In the genomic region with DNA sequence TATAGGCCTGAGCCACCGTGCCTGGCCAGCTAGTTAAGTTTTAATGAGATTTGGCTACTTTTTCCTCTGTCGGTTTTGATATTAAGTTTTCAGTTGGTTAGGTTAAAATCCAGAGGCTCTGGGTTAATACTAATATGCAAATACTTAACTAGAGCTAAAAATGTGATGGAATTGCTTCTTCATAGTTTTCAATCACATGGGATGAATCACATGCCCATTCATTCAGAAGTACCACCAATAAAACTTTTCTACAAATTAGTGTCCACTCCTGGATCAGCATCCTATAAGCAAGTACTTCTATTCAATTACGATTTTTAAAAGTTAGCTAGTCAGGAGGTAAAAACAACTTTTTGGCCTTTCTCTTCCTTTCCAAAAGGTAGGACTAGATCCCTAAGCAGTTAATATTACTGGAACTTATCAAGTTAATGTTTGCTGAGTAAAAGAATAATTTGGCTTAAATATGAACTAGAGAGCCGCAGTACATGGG, we compare ENCODE assay signal across 10 cellular contexts. TPM values are rescaled to one million over a fixed set of nuclear protein-coding genes. Genes with fewer than 3 reads are reported as not detected.
A peak's percentile ranks its signal among the peaks of the same experiment; 100 is the strongest.
DNase-seq lines count a peak whose midpoint lies in the region; ATAC-seq and TF ChIP-seq lines count a peak whose summit lies in the region.
"Had no signal": no experiment of that assay in that cellular context is flagged by ENCODE, and none has a peak within 500 bp of the region (broad histone marks: within the 10 kb centered on the region; RNA-seq: fewer than 3 reads in every experiment).

No MANE protein-coding gene starts in this region.

- POLR2A ChIA-PET in Panc1 (lab: Charles Lee) = no interaction called here

- intact Hi-C loops in Panc1 (cut with micrococcal nuclease; ENCODE audit: unreplicated experiment) = no loop called here

- in situ Hi-C loops in Panc1 (cut with HindIII; ENCODE audit: low pct_unique_long_range_greater_than_20kb, low sequenced_read_pairs) = no loop called here

- peak overlapping the region in 1 of 2 experiments; percentile 48; a peak in 1 of 4 replicates for H3K4me3 ChIP-seq in Panc1 (ENCODE audit: low read depth in 2 of 2, low read length in 2 of 2)
- H3K4me3 ChIP-seq in thoracic aorta = peak overlapping the region; percentile 72

- H3K27ac ChIP-seq in Panc1 (ENCODE audit: low read length) (no peak overlapping the region), epithelial cell of prostate (peak overlapping the region; percentile 77), thoracic aorta (peak overlapping the region; percentile 77 to 83)

- H3K9me3 ChIP-seq in Panc1 (ENCODE audit: control insufficient read depth, insufficient read depth, low read depth, low read length) = no peaks in the 10 kb centered on the region
- H3K9me3 ChIP-seq in thoracic aorta = no peaks in the 10 kb centered on the region

- H3K27me3 ChIP-seq in Panc1 (ENCODE audit: control insufficient read depth, insufficient read depth, low read length) (no peaks in the 10 kb centered on the region), thoracic aorta (replicated peaks; ENCODE audit: insufficient read depth) (no peaks in the 10 kb centered on the region)

- no peaks in the 10 kb centered on the region for H3K9me3 Mint-ChIP-seq in mesothelial cell of epicardium
- H3K9me3 Mint-ChIP-seq: activated naive CD4-positive, alpha-beta T cell treated with anti-CD3 and anti-CD28 coated beads, Interleukin-2, amount 50 U/mL, for 24 hours had no signal

- H3K36me3 Mint-ChIP-seq in mesothelial cell of epicardium = peaks cover 7% of the 10 kb centered on the region

- H3K4me3 Mint-ChIP-seq in mesothelial cell of epicardium = peak overlapping the region; percentile 52
- H3K4me3 Mint-ChIP-seq: activated CD8-positive, alpha-beta memory T cell treated with anti-CD3 and anti-CD28 coated beads, Interleukin-2, amount 10 ng/mL, durations not matched to agents 7 days and 5 days; activated naive CD4-positive, alpha-beta T cell treated with anti-CD3 and anti-CD28 coated beads, Interleukin-2, amount 50 U/mL, for 24 hours had no signal

- H3K27me3 Mint-ChIP-seq in mesothelial cell of epicardium (ENCODE audit: low read depth) = no peaks in the 10 kb centered on the region
- H3K27me3 Mint-ChIP-seq: activated CD8-positive, alpha-beta memory T cell treated with anti-CD3 and anti-CD28 coated beads, Interleukin-2, amount 10 ng/mL, durations not matched to agents 7 days and 5 days; activated naive CD4-positive, alpha-beta T cell treated with anti-CD3 and anti-CD28 coated beads, Interleukin-2, amount 50 U/mL, for 24 hours had no signal

- CTCF ChIA-PET in Panc1 (lab: Charles Lee) = interaction anchor here (0.7 kb wide), 1 partner anchor 181 kb away, joined by 5 read pairs; no protein-coding TSS in a partner anchor

- DNase-seq in Panc1 (ENCODE audit: low read depth, low spot score) (no peak), epithelial cell of prostate (ENCODE audit: low read depth, low spot score) (no peak), mesothelial cell of epicardium (ENCODE audit: low spot score in 2 of 2, unreplicated experiment in 2 of 2) (no peak), thoracic aorta (ENCODE audit: low spot score) (no peak), HuH-7.5 (ENCODE audit: low spot score) (no peak)
- DNase-seq: activated CD8-positive, alpha-beta memory T cell treated with anti-CD3 and anti-CD28 coated beads, Interleukin-2, amount 10 ng/mL, durations not matched to agents 7 days and 5 days; T1000 had no signal

- H3K4me1 ChIP-seq in Panc1 (ENCODE audit: control insufficient read depth, insufficient read depth, low read length) = no peaks in the 10 kb centered on the region; the same call in 1 of the 2 replicates
- H3K4me1 ChIP-seq in thoracic aorta (ENCODE audit: control insufficient read depth in 1 of 2, low read depth in 2 of 2) = peaks cover 11 to 30% of the 10 kb centered on the region in 2 donors

- BruUV-seq in Panc1 (replicated peaks; lab: Mats Ljungman, UMichigan) = TSS peak; percentile 49

- peak overlapping the region; percentile 92 for H3K27ac Mint-ChIP-seq in mesothelial cell of epicardium
- H3K27ac Mint-ChIP-seq: activated CD8-positive, alpha-beta memory T cell treated with anti-CD3 and anti-CD28 coated beads, Interleukin-2, amount 10 ng/mL, durations not matched to agents 7 days and 5 days; activated naive CD4-positive, alpha-beta T cell treated with anti-CD3 and anti-CD28 coated beads, Interleukin-2, amount 50 U/mL, for 24 hours had no signal

- ATAC-seq in Panc1 (no peak), thoracic aorta (ENCODE audit: insufficient number of reproducible peaks, low FRiP score, low read depth) (no peak), HG02623 (IDR thresholded peaks at IDR 0.05; ENCODE audit: unreplicated experiment) (no peak), GM19455 (IDR thresholded peaks at IDR 0.05; ENCODE audit: unreplicated experiment) (no peak)
- ATAC-seq: activated CD8-positive, alpha-beta memory T cell treated with anti-CD3 and anti-CD28 coated beads, Interleukin-2, amount 10 ng/mL, durations not matched to agents 7 days and 5 days had no signal

- H3K4me1 Mint-ChIP-seq in mesothelial cell of epicardium = peaks cover 32% of the 10 kb centered on the region

- H3K36me3 ChIP-seq in Panc1 (ENCODE audit: control insufficient read depth, insufficient read depth, low read length) = no peaks in the 10 kb centered on the region; the same call in 1 of the 2 replicates
- H3K36me3 ChIP-seq in thoracic aorta = no peaks in the 10 kb centered on the region

- TF ChIP-seq CTCF in Panc1 (IDR thresholded peaks at IDR 0.05) = no peak
- no peak for TF ChIP-seq CTCF in mesothelial cell of epicardium (IDR thresholded peaks at IDR 0.05; ENCODE audit: unreplicated experiment)
- TF ChIP-seq CTCF in thoracic aorta (IDR thresholded peaks at IDR 0.05) = no peak

RNA-seq across cellular contexts. Expression of gene SLC25A30, which starts 4.3 kb away (rescaled TPM):
- total RNA-seq in Panc1 (2021; ENCODE audit: unreplicated experiment) (26.8 TPM), mesothelial cell of epicardium (8.8 to 13.9 TPM (median 12.2 TPM) in 3 replicates), thoracic aorta (10 to 100 TPM; 18.7 to 19.9 TPM)
- polyA plus RNA-seq in Panc1 (2012; ENCODE audit: insufficient read length) = 28.7 TPM

RNA-seq across cellular contexts. Expression of gene COG3, which starts 50.9 kb away (rescaled TPM):
- total RNA-seq in Panc1 (2021; ENCODE audit: unreplicated experiment) (13.6 TPM), mesothelial cell of epicardium (30.4 to 38.3 TPM (median 34.0 TPM) in 3 replicates), thoracic aorta (10 to 100 TPM; 20.3 to 36.3 TPM)
- polyA plus RNA-seq in Panc1 (2012; ENCODE audit: insufficient read length) = 8.3 TPM
